Comparison of ENCODE assay signal across 1 cellular context in the genomic region with DNA sequence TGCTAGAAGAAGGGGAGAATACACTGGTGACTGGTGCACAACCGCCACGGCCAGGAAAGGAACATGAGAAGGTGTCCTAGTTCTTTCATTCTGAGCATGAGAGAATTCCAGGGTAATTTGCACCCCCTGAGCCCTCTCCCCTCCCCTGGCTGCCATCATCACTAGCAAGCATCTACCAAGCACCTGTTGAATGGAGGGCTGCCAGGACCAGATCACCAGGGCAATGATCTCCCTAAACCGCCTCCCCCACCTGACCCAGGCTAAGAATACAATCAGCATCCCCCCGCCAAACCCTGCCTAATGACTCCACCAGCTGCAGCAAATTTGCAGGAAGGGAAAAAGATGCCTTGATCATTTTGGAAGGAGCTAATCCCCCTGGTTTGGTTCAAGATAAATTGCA.
TF ChIP-seq lines count a peak whose summit lies in the region.

No MANE protein-coding gene starts in this region.

TF ChIP-seq in IMR-90, 13 proteins besides CTCF, POLR2A, EP300 and RAD21:
- TF ChIP-seq SMC3 (IDR thresholded peaks at IDR 0.05; ENCODE audit: low read depth, low read length) = no peak
- no peak for TF ChIP-seq NFE2L2 (IDR thresholded peaks at IDR 0.05; ENCODE audit: low read depth, low read length)
- no peak for TF ChIP-seq MXI1 (IDR thresholded peaks at IDR 0.05; ENCODE audit: borderline replicate concordance, low read depth, low read length)
- TF ChIP-seq BHLHE40 (IDR thresholded peaks at IDR 0.05; ENCODE audit: low read depth, low read length) = no peak
- TF ChIP-seq, protein P1, sequence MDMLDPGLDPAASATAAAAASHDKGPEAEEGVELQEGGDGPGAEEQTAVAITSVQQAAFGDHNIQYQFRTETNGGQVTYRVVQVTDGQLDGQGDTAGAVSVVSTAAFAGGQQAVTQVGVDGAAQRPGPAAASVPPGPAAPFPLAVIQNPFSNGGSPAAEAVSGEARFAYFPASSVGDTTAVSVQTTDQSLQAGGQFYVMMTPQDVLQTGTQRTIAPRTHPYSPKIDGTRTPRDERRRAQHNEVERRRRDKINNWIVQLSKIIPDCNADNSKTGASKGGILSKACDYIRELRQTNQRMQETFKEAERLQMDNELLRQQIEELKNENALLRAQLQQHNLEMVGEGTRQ (IDR thresholded peaks at IDR 0.05; ENCODE audit: low read depth, low read length) = no peak
- TF ChIP-seq MAZ (IDR thresholded peaks at IDR 0.05; ENCODE audit: borderline replicate concordance, low read depth, low read length) = no peak
- TF ChIP-seq, protein P2, sequence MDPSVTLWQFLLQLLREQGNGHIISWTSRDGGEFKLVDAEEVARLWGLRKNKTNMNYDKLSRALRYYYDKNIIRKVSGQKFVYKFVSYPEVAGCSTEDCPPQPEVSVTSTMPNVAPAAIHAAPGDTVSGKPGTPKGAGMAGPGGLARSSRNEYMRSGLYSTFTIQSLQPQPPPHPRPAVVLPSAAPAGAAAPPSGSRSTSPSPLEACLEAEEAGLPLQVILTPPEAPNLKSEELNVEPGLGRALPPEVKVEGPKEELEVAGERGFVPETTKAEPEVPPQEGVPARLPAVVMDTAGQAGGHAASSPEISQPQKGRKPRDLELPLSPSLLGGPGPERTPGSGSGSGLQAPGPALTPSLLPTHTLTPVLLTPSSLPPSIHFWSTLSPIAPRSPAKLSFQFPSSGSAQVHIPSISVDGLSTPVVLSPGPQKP (IDR thresholded peaks at IDR 0.05; ENCODE audit: borderline replicate concordance, low read depth, low read length) = no peak
- TF ChIP-seq MAFK (IDR thresholded peaks at IDR 0.05; ENCODE audit: low read depth, low read length) = no peak
TF ChIP-seq in IMR-90: peak in this region for 0.
